In the genomic region with DNA sequence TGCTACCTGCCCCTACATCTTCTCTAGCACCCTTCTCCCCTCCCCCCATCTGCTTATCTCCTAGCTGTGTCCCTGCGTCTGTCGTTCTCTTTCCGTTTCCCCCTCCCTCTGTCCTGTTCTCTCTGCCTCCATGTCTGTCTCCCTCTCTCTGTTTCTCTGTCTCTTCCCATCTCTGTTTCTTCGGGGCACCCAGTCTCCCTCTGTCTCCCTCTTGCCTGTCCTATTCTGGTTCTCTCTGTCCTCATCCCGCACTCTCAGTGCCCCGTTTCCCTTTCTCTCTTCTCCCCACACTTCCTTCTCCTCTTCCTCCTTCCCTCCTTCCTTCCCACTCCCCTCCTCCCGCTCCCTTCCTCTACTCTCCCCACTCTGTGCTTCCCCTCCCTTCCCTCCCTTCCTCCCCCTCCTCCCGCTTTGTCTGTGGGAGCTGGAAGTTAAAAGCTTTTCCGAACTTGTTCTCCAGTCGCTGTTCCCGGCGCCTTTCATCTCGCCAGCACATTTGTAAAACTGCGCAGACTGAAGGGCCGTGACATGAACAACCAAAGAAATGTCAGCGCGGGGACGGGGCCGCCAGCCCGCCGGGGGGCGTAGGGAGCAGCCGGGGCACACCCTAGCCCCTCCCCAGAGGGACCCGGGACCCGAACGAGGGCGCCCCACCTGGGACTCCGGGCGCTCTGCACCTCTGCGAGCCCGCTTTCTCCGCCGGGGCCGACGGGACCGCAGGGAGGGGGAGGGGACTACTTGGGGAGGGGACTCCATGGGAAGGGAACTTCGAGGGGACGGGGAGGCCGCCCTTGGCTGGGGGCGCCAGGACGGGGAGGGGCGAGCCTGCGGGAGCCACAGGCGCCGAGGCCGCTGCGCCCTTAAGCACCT, we compare ENCODE assay signal across 11 cellular contexts. TPM values are rescaled to one million over a fixed set of nuclear protein-coding genes. Genes with fewer than 3 reads are reported as not detected.
DNase-seq lines count a peak whose midpoint lies in the region; ATAC-seq and TF ChIP-seq lines count a peak whose summit lies in the region.
"Had no signal": no experiment of that assay in that cellular context is flagged by ENCODE, and none has a peak within 500 bp of the region (broad histone marks: within the 10 kb centered on the region; RNA-seq: fewer than 3 reads in every experiment).

No MANE protein-coding gene starts in this region.

- H3K27me3 Mint-ChIP-seq in activated CD4-positive, alpha-beta T cell treated with anti-CD3 and anti-CD28 coated beads for 36 hours = peaks cover 75% of the 10 kb centered on the region
- H3K27me3 Mint-ChIP-seq in endothelial cell (ENCODE audit: unreplicated experiment) = peaks cover 28% of the 10 kb centered on the region

- POLR2A ChIA-PET in activated CD4-positive, alpha-beta T cell treated with anti-CD3 and anti-CD28 coated beads for 36 hours (lab: Charles Lee) = interaction anchor here (0.6 kb wide), 1 partner anchor 518 kb away, joined by 3 read pairs; no protein-coding TSS in a partner anchor

- intact Hi-C loops in activated CD4-positive, alpha-beta T cell treated with anti-CD3 and anti-CD28 coated beads for 36 hours (cut with DNase I, micrococcal nuclease) = no loop called here

- no peak overlapping the region for H3K4me3 Mint-ChIP-seq in activated CD4-positive, alpha-beta T cell treated with anti-CD3 and anti-CD28 coated beads for 36 hours
- H3K4me3 Mint-ChIP-seq in endothelial cell (ENCODE audit: unreplicated experiment) = peak overlapping the region; percentile 83
- H3K4me3 Mint-ChIP-seq: natural killer cell had no signal

- peak; percentile 47 for DNase-seq in activated CD4-positive, alpha-beta T cell treated with anti-CD3 and anti-CD28 coated beads for 36 hours
- DNase-seq in activated CD4-positive, alpha-beta T cell treated with anti-CD3 and anti-CD28 coated beads, Interleukin-2, amount 50 U/mL, for 1 hour = no peak
- DNase-seq in NCI-H1930 (lab: John Stamatoyannopoulos, UW) (peak; percentile 89 to 92), endothelial cell (ENCODE audit: low spot score) (peak; percentile 63), retina (peak; percentile 32), middle frontal gyrus (ENCODE audit: extremely low spot score, low spot score) (no peak)
- DNase-seq: central memory CD4-positive, alpha-beta T cell; natural killer cell; uterus had no signal

- CTCF ChIA-PET in activated CD4-positive, alpha-beta T cell treated with anti-CD3 and anti-CD28 coated beads for 36 hours (lab: Charles Lee) = interaction anchor here (0.8 to 1.2 kb wide), 2 partner anchors 14 to 17 kb away, joined by 3 to 4 read pairs; no protein-coding TSS in a partner anchor

- H3K4me1 Mint-ChIP-seq in activated CD4-positive, alpha-beta T cell treated with anti-CD3 and anti-CD28 coated beads for 36 hours = peaks cover 5% of the 10 kb centered on the region
- peaks cover 17% of the 10 kb centered on the region for H3K4me1 Mint-ChIP-seq in endothelial cell (ENCODE audit: unreplicated experiment)

- peak; percentile 19 for TF ChIP-seq CTCF in endothelial cell (IDR thresholded peaks at IDR 0.05; ENCODE audit: unreplicated experiment)

- H3K27ac Mint-ChIP-seq in activated CD4-positive, alpha-beta T cell treated with anti-CD3 and anti-CD28 coated beads for 36 hours = no peak overlapping the region
- peak overlapping the region; percentile 11 for H3K27ac Mint-ChIP-seq in endothelial cell (ENCODE audit: unreplicated experiment)
- H3K27ac Mint-ChIP-seq: natural killer cell had no signal

- H3K9me3 Mint-ChIP-seq in activated CD4-positive, alpha-beta T cell treated with anti-CD3 and anti-CD28 coated beads for 36 hours (ENCODE audit: low read depth) = no peaks in the 10 kb centered on the region
- H3K9me3 Mint-ChIP-seq in endothelial cell (ENCODE audit: unreplicated experiment) = no peaks in the 10 kb centered on the region
- H3K9me3 Mint-ChIP-seq: natural killer cell had no signal

- H3K36me3 Mint-ChIP-seq in activated CD4-positive, alpha-beta T cell treated with anti-CD3 and anti-CD28 coated beads for 36 hours (ENCODE audit: low read depth) = no peaks in the 10 kb centered on the region
- H3K36me3 Mint-ChIP-seq in endothelial cell (ENCODE audit: low read depth, unreplicated experiment) = peaks cover 3% of the 10 kb centered on the region
- H3K36me3 Mint-ChIP-seq: natural killer cell had no signal

- ATAC-seq in activated CD4-positive, alpha-beta T cell treated with anti-CD3 and anti-CD28 coated beads for 36 hours = peak; percentile 51
- ATAC-seq in HG03135 (IDR thresholded peaks at IDR 0.05; ENCODE audit: unreplicated experiment) (no peak), HG02571 (IDR thresholded peaks at IDR 0.05; ENCODE audit: unreplicated experiment) (no peak)
- ATAC-seq: natural killer cell had no signal

RNA-seq across cellular contexts. Expression of a gene that starts 4.0 kb away (rescaled TPM):
- not detected for total RNA-seq in activated CD4-positive, alpha-beta T cell treated with anti-CD3 and anti-CD28 coated beads for 36 hours
- total RNA-seq in endothelial cell (ENCODE audit: unreplicated experiment) = 1.3 TPM
- total RNA-seq: natural killer cell had no signal

Comparison
In these comparisons a context has a peak if more than half of its experiments do, and no peak if none do; other contexts are left out.
1. DNase-seq: peak in activated CD4-positive, alpha-beta T cell treated with anti-CD3 and anti-CD28 coated beads for 36 hours (single experiment), NCI-H1930 (2 of 2), endothelial cell (single experiment) and retina (single experiment); none in activated CD4-positive, alpha-beta T cell treated with anti-CD3 and anti-CD28 coated beads, Interleukin-2, amount 50 U/mL, for 1 hour (single experiment) and middle frontal gyrus (single experiment).